Comparison of ENCODE assay signal across 12 cellular contexts in the genomic region with DNA sequence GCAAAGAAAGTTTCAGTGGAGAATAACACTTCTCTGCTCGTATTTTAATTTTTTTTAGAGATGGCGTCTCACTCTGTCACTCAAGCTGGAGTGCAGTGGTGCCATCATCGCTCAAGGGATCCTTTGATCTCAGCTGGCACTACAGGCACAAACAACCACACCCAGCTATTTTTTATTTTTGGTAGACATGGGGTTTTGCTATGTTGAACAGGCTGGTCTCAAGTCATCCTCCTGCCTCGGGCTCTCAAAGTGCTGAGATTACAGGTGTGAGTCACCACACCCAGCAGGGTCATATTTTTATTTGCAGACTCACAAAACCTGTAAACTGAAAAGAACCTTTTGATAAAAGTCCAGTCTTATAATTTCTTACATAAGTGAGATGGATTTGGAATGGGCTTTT. TPM values are rescaled to one million over a fixed set of nuclear protein-coding genes. Genes with fewer than 3 reads are reported as not detected.
A peak's percentile ranks its signal among the peaks of the same experiment; 100 is the strongest.
DNase-seq lines count a peak whose midpoint lies in the region; ATAC-seq, FAIRE-seq and TF ChIP-seq lines count a peak whose summit lies in the region.
"Had no signal": no experiment of that assay in that cellular context is flagged by ENCODE, and none has a peak within 500 bp of the region (broad histone marks: within the 10 kb centered on the region; RNA-seq: fewer than 3 reads in every experiment).

No MANE protein-coding gene starts in this region.

- peak; percentile 25 for ATAC-seq in CD4-positive, alpha-beta T cell (ENCODE audit: poor library complexity)
- ATAC-seq in activated T-helper 17 cell treated with anti-CD3 and anti-CD28 coated beads, Interleukin-2, amount 50 U/mL, for 72 hours (replicated peaks) = no peak
- no peak for ATAC-seq in GM21423 (IDR thresholded peaks at IDR 0.05; ENCODE audit: unreplicated experiment)
- no peak for ATAC-seq in HG03520 (IDR thresholded peaks at IDR 0.05; ENCODE audit: unreplicated experiment)
- ATAC-seq: left cardiac atrium had no signal

- H3K79me2 ChIP-seq in keratinocyte (ENCODE audit: control insufficient read depth, insufficient read depth, low read length) = peaks cover 26% of the 10 kb centered on the region

- H3K4me2 ChIP-seq in keratinocyte (ENCODE audit: control insufficient read depth, extremely low read depth, insufficient read depth, low read depth, low read length) = peak overlapping the region; percentile 39

- POLR2A ChIA-PET in CD4-positive, alpha-beta T cell (lab: Charles Lee) = interaction anchor here (0.6 to 1.1 kb wide), 8 partner anchors 15 to 584 kb away, joined by 3 to 5 read pairs (median 3); a partner anchor contains a TSS

- H3K9me3 Mint-ChIP-seq in CD4-positive, alpha-beta T cell = no peaks in the 10 kb centered on the region
- no peaks in the 10 kb centered on the region for H3K9me3 Mint-ChIP-seq in activated T-helper 17 cell treated with anti-CD3 and anti-CD28 coated beads, Interleukin-2, amount 50 U/mL, for 72 hours

- dilution Hi-C loops in keratinocyte (cut with MboI; ENCODE audit: extremely low pct_ligation_motif_present, low sequenced_read_pairs) = no loop called here

- no peak for TF ChIP-seq CTCF in CD4-positive, alpha-beta T cell (IDR thresholded peaks at IDR 0.05)
- no peak for TF ChIP-seq CTCF in keratinocyte (optimal IDR thresholded peaks at IDR 0.05 in 1 of 3, IDR thresholded peaks at IDR 0.05 in 1 of 3, conservative IDR thresholded peaks at IDR 0.05 in 1 of 3; ENCODE audit: extremely low read depth in 1 of 3, insufficient read depth in 2 of 3, low read length in 3 of 3)
- TF ChIP-seq CTCF in kidney (IDR thresholded peaks at IDR 0.05; ENCODE audit: borderline replicate concordance, extremely low read depth, insufficient read depth) = no peak

- H3K27ac ChIP-seq in CD4-positive, alpha-beta T cell (ENCODE audit: low read depth, low read length) = no peak overlapping the region
- H3K27ac ChIP-seq in keratinocyte (ENCODE audit: control insufficient read depth, insufficient read depth, low read length) (peak overlapping the region; percentile 69), kidney (ENCODE audit: low read depth in 2 of 2, low read length in 2 of 2) (no peak overlapping the region)
- H3K27ac ChIP-seq: VCaP had no signal

- intact Hi-C loops in CD4-positive, alpha-beta T cell (cut with DNase I, micrococcal nuclease) = loop anchor here (2.0 to 5.0 kb wide), 4 partner anchors 36 to 334 kb away; a partner anchor contains a TSS
- intact Hi-C loops in kidney (cut with DNase I) = no loop called here

- H3K4me3 ChIP-seq in keratinocyte (ENCODE audit: control insufficient read depth in 2 of 3, extremely low read depth in 1 of 3, insufficient read depth in 2 of 3, low read depth in 1 of 3, low read length in 3 of 3) (peak overlapping the region in 1 of 3 experiments; percentile 33), kidney (ENCODE audit: low read length in 2 of 2) (no peak overlapping the region)

- no peaks in the 10 kb centered on the region for H3K9me1 ChIP-seq in keratinocyte (ENCODE audit: control insufficient read depth, extremely low read depth, insufficient read depth, low read length)

- H3K27ac Mint-ChIP-seq in CD4-positive, alpha-beta T cell = peak overlapping the region; percentile 62
- H3K27ac Mint-ChIP-seq in activated T-helper 17 cell treated with anti-CD3 and anti-CD28 coated beads, Interleukin-2, amount 50 U/mL, for 72 hours = peak overlapping the region; percentile 90

- H3K9me3 ChIP-seq in CD4-positive, alpha-beta T cell (ENCODE audit: control insufficient read depth, low read length) = no peaks in the 10 kb centered on the region
- H3K9me3 ChIP-seq in keratinocyte (ENCODE audit: control insufficient read depth, low read depth, low read length) (no peaks in the 10 kb centered on the region), kidney (ENCODE audit: control insufficient read depth in 1 of 2, low read length in 2 of 2) (no peaks in the 10 kb centered on the region)

- H3K4me1 ChIP-seq in keratinocyte (ENCODE audit: control insufficient read depth, extremely low read depth, insufficient read depth, low read length) (peaks cover 23% of the 10 kb centered on the region), kidney (ENCODE audit: control insufficient read depth in 1 of 2, insufficient read depth in 1 of 2, low read depth in 1 of 2, low read length in 2 of 2) (peaks cover 3 to 9% of the 10 kb centered on the region in 2 donors)

- H2AFZ ChIP-seq in keratinocyte (ENCODE audit: control insufficient read depth, low read length) = no peak overlapping the region

- peak; percentile 44 for FAIRE-seq in keratinocyte (lab: Jason Lieb, UNC)
- FAIRE-seq in kidney (lab: Jason Lieb, UNC) = no peak

- peak in 8 of 10 experiments; percentile 15 to 50 (median 32) for DNase-seq in CD4-positive, alpha-beta T cell
- DNase-seq in NCI-H69 (lab: John Stamatoyannopoulos, UW) (peak; percentile 43), keratinocyte (ENCODE audit: low read depth, low spot score) (no peak), COLO829 (ENCODE audit: low spot score) (no peak), kidney (no peak)
- DNase-seq: Calu3, left cardiac atrium, posterior cingulate gyrus had no signal

- H3K36me3 ChIP-seq in keratinocyte (ENCODE audit: control insufficient read depth in 2 of 2, extremely low read depth in 1 of 2, insufficient read depth in 2 of 2, low read length in 2 of 2) (no peaks in the 10 kb centered on the region), kidney (ENCODE audit: control insufficient read depth in 1 of 2, insufficient read depth in 2 of 2, low read length in 2 of 2) (no peaks in the 10 kb centered on the region)

- CTCF ChIA-PET in CD4-positive, alpha-beta T cell (lab: Charles Lee) = interaction anchor here (0.7 to 4.8 kb wide), 3 partner anchors 15 to 332 kb away, joined by 4 to 28 read pairs (median 4); no protein-coding TSS in a partner anchor

- H3K27me3 Mint-ChIP-seq in CD4-positive, alpha-beta T cell = no peaks in the 10 kb centered on the region
- no peaks in the 10 kb centered on the region for H3K27me3 Mint-ChIP-seq in activated T-helper 17 cell treated with anti-CD3 and anti-CD28 coated beads, Interleukin-2, amount 50 U/mL, for 72 hours

- no peaks in the 10 kb centered on the region for H4K20me1 ChIP-seq in keratinocyte (ENCODE audit: control insufficient read depth, extremely low read depth, insufficient read depth, low read length)

- peaks cover 24% of the 10 kb centered on the region for H3K36me3 Mint-ChIP-seq in CD4-positive, alpha-beta T cell (ENCODE audit: low read depth)
- H3K36me3 Mint-ChIP-seq in activated T-helper 17 cell treated with anti-CD3 and anti-CD28 coated beads, Interleukin-2, amount 50 U/mL, for 72 hours (ENCODE audit: low read depth) = peaks cover 31% of the 10 kb centered on the region

- H3K4me3 Mint-ChIP-seq in CD4-positive, alpha-beta T cell = peak overlapping the region; percentile 87
- H3K4me3 Mint-ChIP-seq in activated T-helper 17 cell treated with anti-CD3 and anti-CD28 coated beads, Interleukin-2, amount 50 U/mL, for 72 hours = peak overlapping the region; percentile 82

- peaks cover 70% of the 10 kb centered on the region for H3K4me1 Mint-ChIP-seq in CD4-positive, alpha-beta T cell (ENCODE audit: low read depth)
- H3K4me1 Mint-ChIP-seq in activated T-helper 17 cell treated with anti-CD3 and anti-CD28 coated beads, Interleukin-2, amount 50 U/mL, for 72 hours = peaks cover 29% of the 10 kb centered on the region

- H3K27me3 ChIP-seq in CD4-positive, alpha-beta T cell (ENCODE audit: control insufficient read depth, insufficient read depth, low read length) = no peaks in the 10 kb centered on the region
- no peaks in the 10 kb centered on the region for H3K27me3 ChIP-seq in keratinocyte (ENCODE audit: control insufficient read depth, extremely low read depth, insufficient read depth, low read length)

- H3K9ac ChIP-seq in keratinocyte (ENCODE audit: control insufficient read depth, extremely low read depth, insufficient read depth, low read length) = no peak overlapping the region
- no peak overlapping the region for H3K9ac ChIP-seq in kidney (ENCODE audit: low read length in 2 of 2)

RNA-seq across cellular contexts. Expression of a gene that starts 2.6 kb away (rescaled TPM):
- 10 to 100 TPM; 32.5 to 35.6 TPM for total RNA-seq in CD4-positive, alpha-beta T cell
- total RNA-seq in activated T-helper 17 cell treated with anti-CD3 and anti-CD28 coated beads, Interleukin-2, amount 50 U/mL, for 72 hours = 10 to 100 TPM; 23.2 to 27.0 TPM
- polyA plus RNA-seq in keratinocyte (10.8 to 12.9 TPM (median 12.4 TPM) in 3 replicates), kidney (ENCODE audit: insufficient read depth, low read depth, low replicate concordance) (16.6 TPM)
- 7.4 TPM for polyA plus RNA-seq in keratinocyte (2011; ENCODE audit: low read depth)
- polyA plus RNA-seq in keratinocyte (2011; cell fraction: cytosol; rRNA removed) = 8.7 and 14.4 TPM in 2 replicates
- 11.3 and 13.6 TPM in 2 replicates for polyA plus RNA-seq in keratinocyte (2011; cell fraction: nucleus; rRNA removed)
- 5.3 and 9.9 TPM in 2 replicates for polyA plus RNA-seq in keratinocyte (2012; ENCODE audit: low replicate concordance)
- 8.3 to 32.0 TPM (median 28.9 TPM) in 3 replicates for polyA minus RNA-seq in keratinocyte
- 13.6 TPM for polyA minus RNA-seq in keratinocyte (2011; cell fraction: cytosol; rRNA and poly(A)+ RNA removed)
- polyA minus RNA-seq in keratinocyte (2011; cell fraction: nucleus; rRNA and poly(A)+ RNA removed) = 15.8 and 28.0 TPM in 2 replicates
- total RNA-seq in kidney = 65.8 TPM

RNA-seq across cellular contexts. Expression of a gene that starts 2.8 kb away (rescaled TPM):
- total RNA-seq in CD4-positive, alpha-beta T cell = 1 to 10 TPM; 4.2 to 5.6 TPM
- 10 to 100 TPM; 13.6 to 14.5 TPM for total RNA-seq in activated T-helper 17 cell treated with anti-CD3 and anti-CD28 coated beads, Interleukin-2, amount 50 U/mL, for 72 hours
- 6.3 to 14.6 TPM (median 11.1 TPM) in 3 replicates for polyA plus RNA-seq in keratinocyte
- 2.4 TPM for polyA plus RNA-seq in keratinocyte (2011; ENCODE audit: low read depth)
- polyA plus RNA-seq in keratinocyte (2011; cell fraction: cytosol; rRNA removed) = 6.9 and 15.2 TPM in 2 replicates
- 8.5 and 11.9 TPM in 2 replicates for polyA plus RNA-seq in keratinocyte (2011; cell fraction: nucleus; rRNA removed)
- 7.5 and 8.7 TPM in 2 replicates for polyA plus RNA-seq in keratinocyte (2012; ENCODE audit: low replicate concordance)
- 7.9 to 19.5 TPM (median 10.7 TPM) in 3 replicates for polyA minus RNA-seq in keratinocyte
- polyA minus RNA-seq in keratinocyte (2011; cell fraction: cytosol; rRNA and poly(A)+ RNA removed) = 13.6 TPM
- polyA minus RNA-seq in keratinocyte (2011; cell fraction: nucleus; rRNA and poly(A)+ RNA removed) = 3.4 and 10.2 TPM in 2 replicates
- 26.1 TPM for total RNA-seq in kidney
- 60.3 TPM for polyA plus RNA-seq in kidney (ENCODE audit: insufficient read depth, low read depth, low replicate concordance)

Comparison
In these comparisons a context has a peak if more than half of its experiments do, and no peak if none do; other contexts are left out.
1. DNase-seq: peak in CD4-positive, alpha-beta T cell (8 of 10) and NCI-H69 (single experiment); none in keratinocyte (single experiment), COLO829 (single experiment) and kidney (single experiment).